In genomic region chr19:2458054-2458453, GRCh38 we compare ENCODE assay signal across 22 cellular contexts. TPM values are rescaled to one million over a fixed set of nuclear protein-coding genes. Genes with fewer than 3 reads are reported as not detected.
DNase-seq lines count a peak whose midpoint lies in the region; ATAC-seq, FAIRE-seq and TF ChIP-seq lines count a peak whose summit lies in the region.
"Had no signal": no experiment of that assay in that cellular context is flagged by ENCODE, and none has a peak within 500 bp of the region (broad histone marks: within the 10 kb centered on the region; RNA-seq: fewer than 3 reads in every experiment).

No MANE protein-coding gene starts in this region.

- FAIRE-seq in K562 (lab: Jason Lieb, UNC) = no peak
- FAIRE-seq in HepG2 (lab: Jason Lieb, UNC) = peak; percentile 86
- FAIRE-seq: A204.1, D721Med, GM12891, GM19239, H1 had no signal

- POLR2A ChIA-PET in CD8-positive, alpha-beta memory T cell (lab: Charles Lee) = interaction anchor here (0.5 to 3.0 kb wide), 2 partner anchors 18 to 49 kb away, joined by 3 to 24 read pairs; partner anchors contain the start of gene GADD45B
- POLR2A ChIA-PET in K562 (lab: Yijun Ruan, JAX) (interaction anchor here (0.6 kb wide), 1 partner anchor 21 kb away, joined by 3 read pairs; no protein-coding TSS in a partner anchor), HepG2 (lab: Yijun Ruan, JAX) (interaction anchor here (1.1 to 3.5 kb wide), 5 partner anchors 18 to 162 kb away, joined by 3 to 49 read pairs (median 8); partner anchors contain the start of genes GADD45B and TIMM13)

- no peaks in the 10 kb centered on the region for H3K36me3 ChIP-seq in CD8-positive, alpha-beta memory T cell (ENCODE audit: insufficient read depth, low read length)
- H3K36me3 ChIP-seq in K562 (ENCODE audit: control insufficient read depth, insufficient read depth, low read length) (peaks cover 11% of the 10 kb centered on the region; the same call in 1 of the 3 replicates), HepG2 (replicated peaks in 1 of 2; ENCODE audit: control insufficient read depth in 1 of 2, insufficient read depth in 2 of 2, low read length in 2 of 2) (0 out of 5 replicates have a peak, but pooled peaks cover 0 to 2% of the 10 kb centered on the region in 2 experiments), thyroid gland (no peaks in the 10 kb centered on the region), aorta (ENCODE audit: control insufficient read depth in 1 of 2, insufficient read depth in 2 of 2, low read length in 1 of 2) (no peaks in the 10 kb centered on the region)

- CTCF ChIA-PET in CD8-positive, alpha-beta memory T cell (lab: Charles Lee) = interaction anchor here (1.5 kb wide), 1 partner anchor 30 kb away, joined by 5 read pairs; no protein-coding TSS in a partner anchor
- CTCF ChIA-PET in K562 (lab: Yijun Ruan, JAX; ENCODE audit: low intra/inter-chr PET ratio) = no interaction called here
- CTCF ChIA-PET in HepG2 (lab: Yijun Ruan, JAX; ENCODE audit: low intra/inter-chr PET ratio, low total read pairs) = no interaction called here

- peak overlapping the region in 1 of 8 donors; percentile 39 for H3K27ac Mint-ChIP-seq in CD8-positive, alpha-beta memory T cell
- no peak overlapping the region for H3K27ac Mint-ChIP-seq in neural crest cell (ENCODE audit: unreplicated experiment)
- H3K27ac Mint-ChIP-seq: B cell; CD8-positive, alpha-beta T cell had no signal

- no peak for TF ChIP-seq POLR2A in K562 (conservative IDR thresholded peaks at IDR 0.05)
- no peak for TF ChIP-seq POLR2A in HepG2 (IDR thresholded peaks at IDR 0.05; ENCODE audit: insufficient read depth in 1 of 2, low read depth in 2 of 2, low read length in 2 of 2)
- no peak for TF ChIP-seq POLR2A in thyroid gland (IDR thresholded peaks at IDR 0.05)

- no peak overlapping the region for H3K27ac ChIP-seq in CD8-positive, alpha-beta memory T cell (ENCODE audit: low read depth, low read length)
- H3K27ac ChIP-seq in K562 (ENCODE audit: extremely low read depth, low read depth, low read length) (no peak overlapping the region), HepG2 (ENCODE audit: extremely low read length, insufficient read depth, low read length) (peak overlapping the region; percentile 86), thyroid gland (no peak overlapping the region), aorta (ENCODE audit: low read depth in 1 of 2, low read length in 2 of 2) (no peak overlapping the region)
- H3K27ac ChIP-seq: BLaER1, GM23248 had no signal

- peaks cover 13% of the 10 kb centered on the region for H3K9me1 ChIP-seq in K562 (ENCODE audit: control insufficient read depth, insufficient read depth, low read length)

- H3K9me3 ChIP-seq in CD8-positive, alpha-beta memory T cell (ENCODE audit: low read length) = no peaks in the 10 kb centered on the region
- H3K9me3 ChIP-seq in K562 (replicated peaks; ENCODE audit: control insufficient read depth, insufficient read depth, low read depth, low read length) (no peaks in the 10 kb centered on the region), HepG2 (ENCODE audit: low read length) (no peaks in the 10 kb centered on the region), thyroid gland (no peaks in the 10 kb centered on the region), aorta (ENCODE audit: control insufficient read depth, low read length) (no peaks in the 10 kb centered on the region)
- H3K9me3 ChIP-seq: BLaER1 had no signal

- H3K4me3 ChIP-seq in CD8-positive, alpha-beta memory T cell (ENCODE audit: low read length) = no peak overlapping the region
- H3K4me3 ChIP-seq in K562 (no peak overlapping the region), HepG2 (replicated peaks in 1 of 3; ENCODE audit: insufficient read depth in 1 of 3, low read depth in 2 of 3, low read length in 3 of 3) (peak overlapping the region in 1 of 3 experiments; percentile 95; a peak in 1 of 6 replicates), thyroid gland (replicated peaks in 1 of 3) (no peak overlapping the region), aorta (ENCODE audit: low read length in 2 of 2) (no peak overlapping the region)

- peaks cover 0 to 1% (median 0%) of the 10 kb centered on the region in 3 donors for H3K36me3 Mint-ChIP-seq in CD8-positive, alpha-beta memory T cell
- no peaks in the 10 kb centered on the region for H3K36me3 Mint-ChIP-seq in neural crest cell (ENCODE audit: low read depth)
- H3K36me3 Mint-ChIP-seq: CD4-positive, CD25-positive, alpha-beta regulatory T cell; CD8-positive, alpha-beta T cell had no signal

- TF ChIP-seq CTCF in K562 (IDR thresholded peaks at IDR 0.05 in 2 of 3, conservative IDR thresholded peaks at IDR 0.05 in 1 of 3; ENCODE audit: insufficient read depth in 2 of 3, low read depth in 1 of 3, low read length in 3 of 3) (no peak), HepG2 (CRISPR knock-in tag; IDR thresholded peaks at IDR 0.05) (no peak), neural crest cell (conservative IDR thresholded peaks at IDR 0.05) (no peak), thyroid gland (IDR thresholded peaks at IDR 0.05) (no peak)

- TF ChIP-seq RAD21 in K562 (CRISPR knock-in tag; conservative IDR thresholded peaks at IDR 0.05 in 1 of 2, IDR thresholded peaks at IDR 0.05 in 1 of 2) (no peak), HepG2 (CRISPR knock-in tag; IDR thresholded peaks at IDR 0.05) (no peak)

- WGBS in K562 (ENCODE audit: insufficient coverage, low coverage, missing lambda C conversion rate) = 63% methylated on average over 4 of the region's 5 CpGs
- 0% methylated on average over 5 of the region's 5 CpGs for WGBS in HepG2 (ENCODE audit: low lambda C conversion rate)
- WGBS in thyroid gland, 2 donors = 95 to 96% methylated on average over 5 of the region's 5 CpGs
- WGBS in aorta, 2 donors = 89 to 97% methylated on average over 5 of the region's 5 CpGs

- peak overlapping the region in 4 of 7 donors; percentile 5 to 66 (median 37) for H3K4me3 Mint-ChIP-seq in CD8-positive, alpha-beta memory T cell
- peak overlapping the region; percentile 62 for H3K4me3 Mint-ChIP-seq in neural crest cell

- H3K9me3 Mint-ChIP-seq in CD8-positive, alpha-beta memory T cell = no peaks in the 10 kb centered on the region
- H3K9me3 Mint-ChIP-seq in neural crest cell = no peaks in the 10 kb centered on the region
- H3K9me3 Mint-ChIP-seq: CD4-positive, CD25-positive, alpha-beta regulatory T cell; CD8-positive, alpha-beta T cell had no signal

- BruUV-seq in K562 (replicated peaks; lab: Mats Ljungman, UMichigan) (no TSS peak), HepG2 (replicated peaks; lab: Mats Ljungman, UMichigan) (no TSS peak)

- TF ChIP-seq EP300 in K562 (IDR thresholded peaks at IDR 0.05; ENCODE audit: low read length) (no peak), HepG2 (IDR thresholded peaks at IDR 0.05; ENCODE audit: low read depth in 2 of 2, low read length in 2 of 2) (peak; percentile 48; a peak in 1 of 4 replicates), HepG2 (CRISPR knock-in tag; IDR thresholded peaks at IDR 0.05; ENCODE audit: borderline replicate concordance) (no peak)

- H3K79me2 ChIP-seq in K562 (ENCODE audit: control insufficient read depth, insufficient read depth, low read length) (peaks cover 41% of the 10 kb centered on the region), HepG2 (ENCODE audit: insufficient read depth, low read length) (peaks cover 36% of the 10 kb centered on the region)

- intact Hi-C loops in K562 (cut with micrococcal nuclease) = no loop called here
- intact Hi-C loops in HepG2 (cut with micrococcal nuclease; ENCODE audit: unreplicated experiment) = no loop called here
- intact Hi-C loops in thyroid gland (cut with DNase I) = no loop called here
- intact Hi-C loops in sciatic nerve (cut with DNase I) = no loop called here
- intact Hi-C loops in aorta (cut with DNase I) = no loop called here

- no peak for DNase-seq in CD8-positive, alpha-beta memory T cell
- DNase-seq in K562 (ENCODE audit: extremely low read depth in 1 of 4, low spot score in 3 of 4) = no peak
- DNase-seq in HepG2 (ENCODE audit: low spot score) = peak; percentile 88
- no peak for DNase-seq in neural crest cell (ENCODE audit: low read depth, low spot score)
- DNase-seq in NCI-H345 (lab: John Stamatoyannopoulos, UW) = no peak
- no peak for DNase-seq in thyroid gland
- no peak for DNase-seq in sciatic nerve (ENCODE audit: low spot score)
- no peak for DNase-seq in aorta
- DNase-seq: CD4-positive, CD25-positive, alpha-beta regulatory T cell; CD8-positive, alpha-beta T cell; DMS53; DMS79 treated with DMSO at 0.1 percent for 48 hours; GF-D8; GM23248; HCEC 1CT had no signal

- in situ Hi-C loops in K562 (cut with MboI) = no loop called here
- in situ Hi-C loops in HepG2 (cut with HindIII; ENCODE audit: extremely low pct_ligation_motif_present, low pct_unique_long_range_greater_than_20kb) = no loop called here

- H3K9ac ChIP-seq in K562 (ENCODE audit: insufficient read depth in 1 of 2, low read depth in 2 of 2, low read length in 2 of 2) (no peak overlapping the region), HepG2 (ENCODE audit: insufficient read depth, low read depth, low read length) (0 out of 2 replicates have a peak overlapping the region, but pooled peaks have one; percentile 5)

- H2AFZ ChIP-seq in K562 (ENCODE audit: low read depth, low read length) (no peak overlapping the region), HepG2 (ENCODE audit: low read length) (no peak overlapping the region)

- H3K27me3 Mint-ChIP-seq in CD8-positive, alpha-beta memory T cell = peaks cover 0 to 1% of the 10 kb centered on the region in 2 donors
- peaks cover 3% of the 10 kb centered on the region for H3K27me3 Mint-ChIP-seq in neural crest cell (ENCODE audit: low read depth)
- H3K27me3 Mint-ChIP-seq: CD4-positive, CD25-positive, alpha-beta regulatory T cell had no signal

- H3K4me1 Mint-ChIP-seq in CD8-positive, alpha-beta memory T cell = peaks cover 20 to 29% (median 23%) of the 10 kb centered on the region in 3 donors
- H3K4me1 Mint-ChIP-seq in neural crest cell = peaks cover 31% of the 10 kb centered on the region

- peaks cover 23% of the 10 kb centered on the region for H3K4me1 ChIP-seq in CD8-positive, alpha-beta memory T cell (ENCODE audit: insufficient read depth, low read length)
- H3K4me1 ChIP-seq in K562 (replicated peaks in 1 of 2; ENCODE audit: control insufficient read depth in 2 of 2, insufficient read depth in 2 of 2, low read length in 2 of 2) (peaks cover 5 to 58% of the 10 kb centered on the region in 2 experiments; a peak in 3 of 5 replicates), HepG2 (ENCODE audit: insufficient read depth, low read length) (peaks cover 62% of the 10 kb centered on the region), thyroid gland (peaks cover 15 to 26% of the 10 kb centered on the region in 2 donors), aorta (ENCODE audit: control insufficient read depth in 1 of 2, insufficient read depth in 2 of 2, low read length in 2 of 2) (no peaks in the 10 kb centered on the region)

- peaks cover 21% of the 10 kb centered on the region; the same call in 1 of the 2 replicates for H4K20me1 ChIP-seq in K562 (replicated peaks; ENCODE audit: control insufficient read depth, insufficient read depth, low read length)
- H4K20me1 ChIP-seq in HepG2 (ENCODE audit: insufficient read depth, low read length) = 0 out of 2 replicates have a peak, but pooled peaks cover 9% of the 10 kb centered on the region

- H3K4me2 ChIP-seq in K562 (ENCODE audit: insufficient read depth, low read length) (no peak overlapping the region), HepG2 (ENCODE audit: low read depth, low read length) (peak overlapping the region; percentile 97)

- no peak for ATAC-seq in K562
- peak; percentile 37 for ATAC-seq in HepG2
- ATAC-seq in sciatic nerve = no peak
- no peak for ATAC-seq in aorta (ENCODE audit: low FRiP score)
- ATAC-seq: CD8-positive, alpha-beta T cell had no signal

- no peaks in the 10 kb centered on the region for H3K27me3 ChIP-seq in CD8-positive, alpha-beta memory T cell (ENCODE audit: insufficient read depth, low read length, poor library complexity, severe bottlenecking)
- no peaks in the 10 kb centered on the region for H3K27me3 ChIP-seq in K562 (ENCODE audit: control insufficient read depth in 2 of 2, insufficient read depth in 2 of 2, low read length in 2 of 2)
- no peaks in the 10 kb centered on the region for H3K27me3 ChIP-seq in HepG2 (ENCODE audit: control insufficient read depth in 1 of 2, insufficient read depth in 2 of 2, low read length in 2 of 2)
- no peaks in the 10 kb centered on the region for H3K27me3 ChIP-seq in thyroid gland
- H3K27me3 ChIP-seq in aorta (ENCODE audit: control insufficient read depth in 1 of 2, insufficient read depth in 2 of 2, low read length in 1 of 2) = no peaks in the 10 kb centered on the region
- H3K27me3 ChIP-seq: BLaER1 had no signal

RNA-seq across cellular contexts. Expression of gene LMNB2, which starts 1.3 kb away (rescaled TPM):
- total RNA-seq in CD8-positive, alpha-beta memory T cell = 100 to 1,000 TPM; 110 to 116 TPM
- 13.1 TPM for polyA plus RNA-seq in CD8-positive, alpha-beta memory T cell
- total RNA-seq in K562 (2011; cell fraction: chromatin; rRNA removed; ENCODE audit: low replicate concordance) = 40.1 and 85.1 TPM in 2 replicates
- 40.9 and 42.2 TPM in 2 replicates for total RNA-seq in K562 (2011; cell fraction: nucleolus; rRNA removed)
- total RNA-seq in K562 (2011; cell fraction: nucleoplasm; rRNA removed) = 35.7 and 48.3 TPM in 2 replicates
- total RNA-seq in K562 (2014; rRNA removed) = 133 and 141 TPM in 2 replicates
- total RNA-seq in K562 (2014; rRNA removed; fragmentation: Illumina TruSeq; extraction: Trizol) = 46.8 and 52.9 TPM in 2 replicates
- 105 and 106 TPM in 2 replicates for total RNA-seq in K562 (2015; rRNA removed; fragmentation: Illumina TruSeq; extraction: Trizol)
- 98.3 and 123 TPM in 2 replicates for total RNA-seq in K562 (2021)
- polyA plus RNA-seq in K562 (2011; rRNA removed) = 90.3 and 94.7 TPM in 2 replicates
- polyA plus RNA-seq in K562 (2011; cell fraction: cytosol; rRNA removed) = 191 and 212 TPM in 2 replicates
- polyA plus RNA-seq in K562 (2011; cell fraction: nucleus; rRNA removed) = 59.1 and 76.5 TPM in 2 replicates
- polyA plus RNA-seq in K562 (2012) = 58.8 and 94.2 TPM in 2 replicates
- 117 and 161 TPM in 2 replicates for polyA plus RNA-seq in K562 (2014; fragmentation: Illumina TruSeq; extraction: Trizol)
- under 1 TPM; 0.48 to 0.71 TPM for polyA plus RNA-seq in K562 (2014; fragmentation: Nextera tagmentation; extraction: Ambion mirVana)
- 94.5 and 105 TPM in 2 replicates for polyA plus RNA-seq in K562 (2014; rRNA removed)
- polyA minus RNA-seq in K562 (2011; rRNA and poly(A)+ RNA removed) = 57.4 and 85.2 TPM in 2 replicates
- polyA minus RNA-seq in K562 (2011; cell fraction: cytosol; rRNA and poly(A)+ RNA removed) = 48.5 and 69.4 TPM in 2 replicates
- polyA minus RNA-seq in K562 (2011; cell fraction: nucleus; rRNA and poly(A)+ RNA removed) = 10.8 and 13.6 TPM in 2 replicates
- total RNA-seq in HepG2 (2016; rRNA removed; fragmentation: Illumina TruSeq; extraction: Trizol) = 93.6 and 105 TPM in 2 replicates
- 8.6 and 9.2 TPM in 2 replicates for total RNA-seq in HepG2 (2016; cell fraction: cytosol; rRNA removed; fragmentation: Illumina TruSeq; extraction: Trizol; ENCODE audit: low read depth)
- 80.4 and 107 TPM in 2 replicates for total RNA-seq in HepG2 (2016; cell fraction: insoluble cytoplasmic fraction; rRNA removed; fragmentation: Illumina TruSeq; extraction: Trizol)
- total RNA-seq in HepG2 (2016; cell fraction: membrane; rRNA removed; fragmentation: Illumina TruSeq; extraction: Trizol) = 34.1 and 36.1 TPM in 2 replicates
- total RNA-seq in HepG2 (2016; cell fraction: nucleus; rRNA removed; fragmentation: Illumina TruSeq; extraction: Trizol) = 44.6 and 52.0 TPM in 2 replicates
- 77.2 and 89.7 TPM in 2 replicates for polyA plus RNA-seq in HepG2 (2011; rRNA removed)
- 83.5 and 98.7 TPM in 2 replicates for polyA plus RNA-seq in HepG2 (2011; cell fraction: cytosol; rRNA removed)
- polyA plus RNA-seq in HepG2 (2011; cell fraction: nucleus; rRNA removed) = 75.2 and 87.6 TPM in 2 replicates
- 40.0 and 41.8 TPM in 2 replicates for polyA plus RNA-seq in HepG2 (2012)
- polyA plus RNA-seq in HepG2 (2016; cell fraction: cytosol; fragmentation: Illumina TruSeq; extraction: Trizol; ENCODE audit: low read depth) = 7.1 and 7.6 TPM in 2 replicates
- 74.9 and 86.7 TPM in 2 replicates for polyA plus RNA-seq in HepG2 (2016; cell fraction: insoluble cytoplasmic fraction; fragmentation: Illumina TruSeq; extraction: Trizol; ENCODE audit: low read depth)
- polyA plus RNA-seq in HepG2 (2016; cell fraction: membrane; fragmentation: Illumina TruSeq; extraction: Trizol; ENCODE audit: low read depth) = 19.0 and 21.3 TPM in 2 replicates
- 75.4 and 76.1 TPM in 2 replicates for polyA plus RNA-seq in HepG2 (2016; cell fraction: nucleus; fragmentation: Illumina TruSeq; extraction: Trizol; ENCODE audit: insufficient read depth, low read depth)
- 106 and 107 TPM in 2 replicates for polyA minus RNA-seq in HepG2 (2011; rRNA and poly(A)+ RNA removed; ENCODE audit: low replicate concordance)
- 35.3 and 37.2 TPM in 2 replicates for polyA minus RNA-seq in HepG2 (2011; cell fraction: cytosol; rRNA and poly(A)+ RNA removed)
- 14.4 and 16.7 TPM in 2 replicates for polyA minus RNA-seq in HepG2 (2011; cell fraction: nucleus; rRNA and poly(A)+ RNA removed)
- total RNA-seq in neural crest cell = 201 and 206 TPM in 2 replicates
- 10 to 100 TPM; 14.4 to 34.6 (median 27.6) TPM for total RNA-seq in thyroid gland
- total RNA-seq in sciatic nerve = 16.3 TPM
- 10 to 100 TPM; 18.0 to 19.7 TPM for total RNA-seq in aorta
- 1 to 10 TPM; 7.1 to 7.4 TPM for polyA plus RNA-seq in aorta

RNA-seq across cellular contexts. Expression of gene GADD45B, which starts 17.9 kb away (rescaled TPM):
- total RNA-seq in CD8-positive, alpha-beta memory T cell = 10 to 100 TPM; 51.1 to 53.7 TPM
- 90.7 TPM for polyA plus RNA-seq in CD8-positive, alpha-beta memory T cell
- total RNA-seq in K562 (2011; cell fraction: chromatin; rRNA removed; ENCODE audit: low replicate concordance) = 7.1 and 17.3 TPM in 2 replicates
- 18.6 and 27.0 TPM in 2 replicates for total RNA-seq in K562 (2011; cell fraction: nucleolus; rRNA removed)
- 12.8 and 19.0 TPM in 2 replicates for total RNA-seq in K562 (2011; cell fraction: nucleoplasm; rRNA removed)
- 3.9 and 4.1 TPM in 2 replicates for total RNA-seq in K562 (2014; rRNA removed)
- 1.7 and 2.1 TPM in 2 replicates for total RNA-seq in K562 (2014; rRNA removed; fragmentation: Illumina TruSeq; extraction: Trizol)
- total RNA-seq in K562 (2015; rRNA removed; fragmentation: Illumina TruSeq; extraction: Trizol) = 1.9 and 2.0 TPM in 2 replicates
- 2.9 and 3.1 TPM in 2 replicates for total RNA-seq in K562 (2021)
- polyA plus RNA-seq in K562 (2011; rRNA removed) = 2.7 and 4.7 TPM in 2 replicates
- polyA plus RNA-seq in K562 (2011; cell fraction: cytosol; rRNA removed) = 5.2 and 6.5 TPM in 2 replicates
- polyA plus RNA-seq in K562 (2011; cell fraction: nucleus; rRNA removed) = 8.7 and 19.6 TPM in 2 replicates
- polyA plus RNA-seq in K562 (2012) = 2.9 and 8.2 TPM in 2 replicates
- polyA plus RNA-seq in K562 (2014; fragmentation: Illumina TruSeq; extraction: Trizol) = 0.79 and 1.0 TPM in 2 replicates
- under 1 TPM; 0.06 to 0.18 TPM for polyA plus RNA-seq in K562 (2014; fragmentation: Nextera tagmentation; extraction: Ambion mirVana)
- polyA plus RNA-seq in K562 (2014; rRNA removed) = 2.5 and 2.7 TPM in 2 replicates
- polyA minus RNA-seq in K562 (2011; rRNA and poly(A)+ RNA removed) = 3.5 and 5.2 TPM in 2 replicates
- 4.3 and 18.2 TPM in 2 replicates for polyA minus RNA-seq in K562 (2011; cell fraction: cytosol; rRNA and poly(A)+ RNA removed)
- polyA minus RNA-seq in K562 (2011; cell fraction: nucleus; rRNA and poly(A)+ RNA removed) = 17.8 and 31.2 TPM in 2 replicates
- 3.2 and 4.6 TPM in 2 replicates for total RNA-seq in HepG2 (2016; rRNA removed; fragmentation: Illumina TruSeq; extraction: Trizol)
- total RNA-seq in HepG2 (2016; cell fraction: cytosol; rRNA removed; fragmentation: Illumina TruSeq; extraction: Trizol; ENCODE audit: low read depth) = 0.71 and 0.91 TPM in 2 replicates
- total RNA-seq in HepG2 (2016; cell fraction: insoluble cytoplasmic fraction; rRNA removed; fragmentation: Illumina TruSeq; extraction: Trizol) = 3.2 and 6.0 TPM in 2 replicates
- 1.8 TPM in 2 replicates for total RNA-seq in HepG2 (2016; cell fraction: membrane; rRNA removed; fragmentation: Illumina TruSeq; extraction: Trizol)
- total RNA-seq in HepG2 (2016; cell fraction: nucleus; rRNA removed; fragmentation: Illumina TruSeq; extraction: Trizol) = 7.3 and 7.6 TPM in 2 replicates
- polyA plus RNA-seq in HepG2 (2011; rRNA removed) = 34.1 and 40.4 TPM in 2 replicates
- polyA plus RNA-seq in HepG2 (2011; cell fraction: cytosol; rRNA removed) = 40.0 and 43.7 TPM in 2 replicates
- 66.8 and 77.1 TPM in 2 replicates for polyA plus RNA-seq in HepG2 (2011; cell fraction: nucleus; rRNA removed)
- 11.3 and 22.4 TPM in 2 replicates for polyA plus RNA-seq in HepG2 (2012)
- 1.5 and 1.7 TPM in 2 replicates for polyA plus RNA-seq in HepG2 (2016; cell fraction: cytosol; fragmentation: Illumina TruSeq; extraction: Trizol; ENCODE audit: low read depth)
- 5.5 and 5.8 TPM in 2 replicates for polyA plus RNA-seq in HepG2 (2016; cell fraction: insoluble cytoplasmic fraction; fragmentation: Illumina TruSeq; extraction: Trizol; ENCODE audit: low read depth)
- polyA plus RNA-seq in HepG2 (2016; cell fraction: membrane; fragmentation: Illumina TruSeq; extraction: Trizol; ENCODE audit: low read depth) = 2.3 and 2.5 TPM in 2 replicates
- polyA plus RNA-seq in HepG2 (2016; cell fraction: nucleus; fragmentation: Illumina TruSeq; extraction: Trizol; ENCODE audit: insufficient read depth, low read depth) = 16.6 and 21.3 TPM in 2 replicates
- 22.5 and 88.0 TPM in 2 replicates for polyA minus RNA-seq in HepG2 (2011; rRNA and poly(A)+ RNA removed; ENCODE audit: low replicate concordance)
- polyA minus RNA-seq in HepG2 (2011; cell fraction: cytosol; rRNA and poly(A)+ RNA removed) = 12.3 and 15.6 TPM in 2 replicates
- polyA minus RNA-seq in HepG2 (2011; cell fraction: nucleus; rRNA and poly(A)+ RNA removed) = 35.0 and 45.0 TPM in 2 replicates
- total RNA-seq in neural crest cell = 3.3 and 4.1 TPM in 2 replicates
- 100 to 1,000 TPM; 148 to 250 (median 195) TPM for total RNA-seq in thyroid gland
- 136 TPM for total RNA-seq in sciatic nerve
- 100 to 1,000 TPM in 1 of 2 donors, 10 to 100 TPM in 1; 99.5 to 185 TPM for total RNA-seq in aorta
- polyA plus RNA-seq in aorta = 100 to 1,000 TPM; 127 to 262 TPM

RNA-seq across cellular contexts. Expression of gene TIMM13, which starts 30.7 kb away (rescaled TPM):
- total RNA-seq in CD8-positive, alpha-beta memory T cell = 100 to 1,000 TPM; 154 to 169 TPM
- polyA plus RNA-seq in CD8-positive, alpha-beta memory T cell = 71.0 TPM
- total RNA-seq in K562 (2011; cell fraction: chromatin; rRNA removed; ENCODE audit: low replicate concordance) = 33.4 and 83.5 TPM in 2 replicates
- total RNA-seq in K562 (2011; cell fraction: nucleolus; rRNA removed) = 50.0 and 67.9 TPM in 2 replicates
- total RNA-seq in K562 (2011; cell fraction: nucleoplasm; rRNA removed) = 30.1 and 33.7 TPM in 2 replicates
- total RNA-seq in K562 (2014; rRNA removed) = 112 and 140 TPM in 2 replicates
- 13.8 and 18.7 TPM in 2 replicates for total RNA-seq in K562 (2014; rRNA removed; fragmentation: Illumina TruSeq; extraction: Trizol)
- 81.1 and 90.4 TPM in 2 replicates for total RNA-seq in K562 (2015; rRNA removed; fragmentation: Illumina TruSeq; extraction: Trizol)
- 215 and 235 TPM in 2 replicates for total RNA-seq in K562 (2021)
- polyA plus RNA-seq in K562 (2011; rRNA removed) = 35.0 and 50.3 TPM in 2 replicates
- 77.5 and 236 TPM in 2 replicates for polyA plus RNA-seq in K562 (2011; cell fraction: cytosol; rRNA removed)
- 41.8 and 63.1 TPM in 2 replicates for polyA plus RNA-seq in K562 (2011; cell fraction: nucleus; rRNA removed)
- 83.8 and 112 TPM in 2 replicates for polyA plus RNA-seq in K562 (2012)
- 20.3 and 68.0 TPM in 2 replicates for polyA plus RNA-seq in K562 (2014; fragmentation: Illumina TruSeq; extraction: Trizol)
- 10 to 100 TPM; 17.6 to 71.8 TPM for polyA plus RNA-seq in K562 (2014; fragmentation: Nextera tagmentation; extraction: Ambion mirVana)
- 105 and 132 TPM in 2 replicates for polyA plus RNA-seq in K562 (2014; rRNA removed)
- polyA minus RNA-seq in K562 (2011; rRNA and poly(A)+ RNA removed) = 4.1 and 9.6 TPM in 2 replicates
- 27.2 and 34.0 TPM in 2 replicates for polyA minus RNA-seq in K562 (2011; cell fraction: cytosol; rRNA and poly(A)+ RNA removed)
- 18.0 and 20.1 TPM in 2 replicates for polyA minus RNA-seq in K562 (2011; cell fraction: nucleus; rRNA and poly(A)+ RNA removed)
- total RNA-seq in HepG2 (2016; rRNA removed; fragmentation: Illumina TruSeq; extraction: Trizol) = 108 and 116 TPM in 2 replicates
- 78.9 and 87.4 TPM in 2 replicates for total RNA-seq in HepG2 (2016; cell fraction: cytosol; rRNA removed; fragmentation: Illumina TruSeq; extraction: Trizol; ENCODE audit: low read depth)
- total RNA-seq in HepG2 (2016; cell fraction: insoluble cytoplasmic fraction; rRNA removed; fragmentation: Illumina TruSeq; extraction: Trizol) = 115 and 120 TPM in 2 replicates
- total RNA-seq in HepG2 (2016; cell fraction: membrane; rRNA removed; fragmentation: Illumina TruSeq; extraction: Trizol) = 123 and 146 TPM in 2 replicates
- total RNA-seq in HepG2 (2016; cell fraction: nucleus; rRNA removed; fragmentation: Illumina TruSeq; extraction: Trizol) = 37.3 and 42.3 TPM in 2 replicates
- 48.4 and 62.5 TPM in 2 replicates for polyA plus RNA-seq in HepG2 (2011; rRNA removed)
- polyA plus RNA-seq in HepG2 (2011; cell fraction: cytosol; rRNA removed) = 60.7 and 102 TPM in 2 replicates
- 41.6 and 44.7 TPM in 2 replicates for polyA plus RNA-seq in HepG2 (2011; cell fraction: nucleus; rRNA removed)
- 50.3 and 65.0 TPM in 2 replicates for polyA plus RNA-seq in HepG2 (2012)
- polyA plus RNA-seq in HepG2 (2016; cell fraction: cytosol; fragmentation: Illumina TruSeq; extraction: Trizol; ENCODE audit: low read depth) = 94.9 and 117 TPM in 2 replicates
- polyA plus RNA-seq in HepG2 (2016; cell fraction: insoluble cytoplasmic fraction; fragmentation: Illumina TruSeq; extraction: Trizol; ENCODE audit: low read depth) = 117 and 124 TPM in 2 replicates
- 122 and 128 TPM in 2 replicates for polyA plus RNA-seq in HepG2 (2016; cell fraction: membrane; fragmentation: Illumina TruSeq; extraction: Trizol; ENCODE audit: low read depth)
- 84.2 and 86.9 TPM in 2 replicates for polyA plus RNA-seq in HepG2 (2016; cell fraction: nucleus; fragmentation: Illumina TruSeq; extraction: Trizol; ENCODE audit: insufficient read depth, low read depth)
- polyA minus RNA-seq in HepG2 (2011; rRNA and poly(A)+ RNA removed; ENCODE audit: low replicate concordance) = 23.6 and 42.8 TPM in 2 replicates
- 18.8 and 24.2 TPM in 2 replicates for polyA minus RNA-seq in HepG2 (2011; cell fraction: cytosol; rRNA and poly(A)+ RNA removed)
- polyA minus RNA-seq in HepG2 (2011; cell fraction: nucleus; rRNA and poly(A)+ RNA removed) = 17.2 and 19.7 TPM in 2 replicates
- total RNA-seq in neural crest cell = 145 and 155 TPM in 2 replicates
- 10 to 100 TPM; 27.4 to 52.9 (median 45.0) TPM for total RNA-seq in thyroid gland
- 37.3 TPM for total RNA-seq in sciatic nerve
- 10 to 100 TPM; 27.8 to 32.7 TPM for total RNA-seq in aorta
- polyA plus RNA-seq in aorta = 10 to 100 TPM; 41.7 to 41.9 TPM
